In genomic region chr22:29314074-29314473, GRCh38 we compare ENCODE assay signal across 9 cellular contexts. TPM values are rescaled to one million over a fixed set of nuclear protein-coding genes. Genes with fewer than 3 reads are reported as not detected.
DNase-seq lines count a peak whose midpoint lies in the region; ATAC-seq and TF ChIP-seq lines count a peak whose summit lies in the region.
"Had no signal": no experiment of that assay in that cellular context is flagged by ENCODE, and none has a peak within 500 bp of the region (broad histone marks: within the 10 kb centered on the region; RNA-seq: fewer than 3 reads in every experiment).

No MANE protein-coding gene starts in this region.

- POLR2A ChIA-PET in activated naive CD8-positive, alpha-beta T cell treated with anti-CD3 and anti-CD28 coated beads, Interleukin-2, amount 10 ng/mL, durations not matched to agents 7 days and 5 days (lab: Charles Lee): interaction anchor here (0.6 to 1.4 kb wide), 2 partner anchors 75 to 509 kb away, joined by 3 to 6 read pairs; partner anchors contain the start of gene AP1B1

- no peak for ATAC-seq in activated naive CD8-positive, alpha-beta T cell treated with anti-CD3 and anti-CD28 coated beads, Interleukin-2, amount 10 ng/mL, durations not matched to agents 7 days and 5 days (ENCODE audit: low read depth)
- ATAC-seq in HG03469 (IDR thresholded peaks at IDR 0.05; ENCODE audit: unreplicated experiment) (no peak), GM21786 (IDR thresholded peaks at IDR 0.05; ENCODE audit: unreplicated experiment) (no peak)

- peak overlapping the region; percentile 76 for H3K4me3 Mint-ChIP-seq in activated naive CD8-positive, alpha-beta T cell treated with anti-CD3 and anti-CD28 coated beads, Interleukin-2, amount 10 ng/mL, durations not matched to agents 7 days and 5 days
- H3K4me3 Mint-ChIP-seq in neural crest cell: peak overlapping the region; percentile 32

- H3K9ac ChIP-seq in HUES6 (ENCODE audit: low read length): no peak overlapping the region

- peaks cover 47% of the 10 kb centered on the region for H3K27me3 ChIP-seq in HUES6 (ENCODE audit: control insufficient read depth, insufficient read depth, low read length)

- no peaks in the 10 kb centered on the region for H3K36me3 ChIP-seq in HUES6 (ENCODE audit: control insufficient read depth, insufficient read depth, low read length)

- DNase-seq in NCI-H2081 (lab: John Stamatoyannopoulos, UW) (peak; percentile 2 to 28), NCI-H2081 treated with DMSO at 0.1 percent for 48 hours (lab: John Stamatoyannopoulos, UW) (no peak), neural crest cell (ENCODE audit: low read depth, low spot score) (no peak), NCI-H2171 treated with DMSO at 0.1 percent for 48 hours (lab: John Stamatoyannopoulos, UW) (no peak)
- DNase-seq in activated naive CD8-positive, alpha-beta T cell treated with anti-CD3 and anti-CD28 coated beads, Interleukin-2, amount 10 ng/mL, durations not matched to agents 7 days and 5 days: peak; percentile 42
- DNase-seq: ACHN had no signal

- no peak overlapping the region for H3K27ac Mint-ChIP-seq in activated naive CD8-positive, alpha-beta T cell treated with anti-CD3 and anti-CD28 coated beads, Interleukin-2, amount 10 ng/mL, durations not matched to agents 7 days and 5 days
- no peak overlapping the region for H3K27ac Mint-ChIP-seq in neural crest cell (ENCODE audit: unreplicated experiment)

- H3K4me1 Mint-ChIP-seq in activated naive CD8-positive, alpha-beta T cell treated with anti-CD3 and anti-CD28 coated beads, Interleukin-2, amount 10 ng/mL, durations not matched to agents 7 days and 5 days: peaks cover 21% of the 10 kb centered on the region
- H3K4me1 Mint-ChIP-seq in neural crest cell: peaks cover 17% of the 10 kb centered on the region

- TF ChIP-seq CTCF in neural crest cell (conservative IDR thresholded peaks at IDR 0.05): no peak

- H3K4me3 ChIP-seq in HUES6 (ENCODE audit: low read depth, low read length): peak overlapping the region; percentile 45; the same call in 1 of the 2 replicates

- peaks cover 43% of the 10 kb centered on the region for H3K27me3 Mint-ChIP-seq in activated naive CD8-positive, alpha-beta T cell treated with anti-CD3 and anti-CD28 coated beads, Interleukin-2, amount 10 ng/mL, durations not matched to agents 7 days and 5 days
- H3K27me3 Mint-ChIP-seq in neural crest cell (ENCODE audit: low read depth): peaks cover 54% of the 10 kb centered on the region

- H3K4me1 ChIP-seq in HUES6 (ENCODE audit: control insufficient read depth, insufficient read depth, low read length): peaks cover 21% of the 10 kb centered on the region

- H3K9me3 Mint-ChIP-seq in activated naive CD8-positive, alpha-beta T cell treated with anti-CD3 and anti-CD28 coated beads, Interleukin-2, amount 10 ng/mL, durations not matched to agents 7 days and 5 days: no peaks in the 10 kb centered on the region
- no peaks in the 10 kb centered on the region for H3K9me3 Mint-ChIP-seq in neural crest cell

- no peak overlapping the region for H3K27ac ChIP-seq in HUES6 (ENCODE audit: low read depth, low read length)

- peaks cover 1% of the 10 kb centered on the region for H3K36me3 Mint-ChIP-seq in activated naive CD8-positive, alpha-beta T cell treated with anti-CD3 and anti-CD28 coated beads, Interleukin-2, amount 10 ng/mL, durations not matched to agents 7 days and 5 days
- H3K36me3 Mint-ChIP-seq in neural crest cell (ENCODE audit: low read depth): no peaks in the 10 kb centered on the region

- no peaks in the 10 kb centered on the region for H3K9me3 ChIP-seq in HUES6 (ENCODE audit: control insufficient read depth, insufficient read depth, low read depth, low read length)

RNA-seq across cellular contexts. Expression of gene RASL10A, which starts 1.4 kb away (rescaled TPM):
- 1 to 10 TPM in 1 of 2 experiments, under 1 TPM in 1; 0.80 to 1.1 TPM for total RNA-seq in activated naive CD8-positive, alpha-beta T cell treated with anti-CD3 and anti-CD28 coated beads, Interleukin-2, amount 10 ng/mL, durations not matched to agents 7 days and 5 days
- total RNA-seq in neural crest cell: 0.27 and 0.63 TPM in 2 replicates

RNA-seq across cellular contexts. Expression of gene GAS2L1, which starts 7.6 kb away (rescaled TPM):
- total RNA-seq in activated naive CD8-positive, alpha-beta T cell treated with anti-CD3 and anti-CD28 coated beads, Interleukin-2, amount 10 ng/mL, durations not matched to agents 7 days and 5 days: 1 to 10 TPM; 8.1 to 9.3 TPM
- 7.8 and 8.9 TPM in 2 replicates for total RNA-seq in neural crest cell

RNA-seq across cellular contexts. Expression of gene EWSR1, which starts 46.0 kb away (rescaled TPM):
- 100 to 1,000 TPM; 284 to 302 TPM for total RNA-seq in activated naive CD8-positive, alpha-beta T cell treated with anti-CD3 and anti-CD28 coated beads, Interleukin-2, amount 10 ng/mL, durations not matched to agents 7 days and 5 days
- 483 and 497 TPM in 2 replicates for total RNA-seq in neural crest cell

RNA-seq across cellular contexts. Expression of gene RHBDD3, which starts 46.3 kb away (rescaled TPM):
- total RNA-seq in activated naive CD8-positive, alpha-beta T cell treated with anti-CD3 and anti-CD28 coated beads, Interleukin-2, amount 10 ng/mL, durations not matched to agents 7 days and 5 days: 10 to 100 TPM; 27.5 to 30.1 TPM
- 64.9 and 65.6 TPM in 2 replicates for total RNA-seq in neural crest cell

Comparison
In these comparisons a context has a peak if more than half of its experiments do, and no peak if none do; other contexts are left out.
1. DNase-seq: peak in NCI-H2081 (2 of 2) and activated naive CD8-positive, alpha-beta T cell treated with anti-CD3 and anti-CD28 coated beads, Interleukin-2, amount 10 ng/mL, durations not matched to agents 7 days and 5 days (single experiment); none in NCI-H2081 treated with DMSO at 0.1 percent for 48 hours (single experiment), neural crest cell (single experiment) and NCI-H2171 treated with DMSO at 0.1 percent for 48 hours (single experiment).